In genomic region chr12:108621161-108621560, GRCh38 we compare ENCODE assay signal across 26 cellular contexts. TPM values are rescaled to one million over a fixed set of nuclear protein-coding genes. Genes with fewer than 3 reads are reported as not detected.
DNase-seq lines count a peak whose midpoint lies in the region; ATAC-seq and TF ChIP-seq lines count a peak whose summit lies in the region.
"Had no signal": no experiment of that assay in that cellular context is flagged by ENCODE, and none has a peak within 500 bp of the region (broad histone marks: within the 10 kb centered on the region; RNA-seq: fewer than 3 reads in every experiment).

No MANE protein-coding gene starts in this region.

- H3K4me1 Mint-ChIP-seq in activated CD8-positive, alpha-beta T cell treated with anti-CD3 and anti-CD28 coated beads for 36 hours (ENCODE audit: low read depth): peaks cover 51% of the 10 kb centered on the region
- peaks cover 67% of the 10 kb centered on the region for H3K4me1 Mint-ChIP-seq in activated CD8-positive, alpha-beta T cell treated with anti-CD3 and anti-CD28 coated beads, Interleukin-2, amount 10 ng/mL, durations not matched to agents 7 days and 5 days (ENCODE audit: low read depth)
- peaks cover 44% of the 10 kb centered on the region for H3K4me1 Mint-ChIP-seq in activated T-helper 17 cell treated with anti-CD3 and anti-CD28 coated beads, Interleukin-2, amount 50 U/mL, for 72 hours
- H3K4me1 Mint-ChIP-seq in immature natural killer cell: peaks cover 90 to 97% of the 10 kb centered on the region in 2 donors

- peaks cover 7% of the 10 kb centered on the region for H3K9me3 Mint-ChIP-seq in activated CD8-positive, alpha-beta T cell treated with anti-CD3 and anti-CD28 coated beads for 36 hours
- peaks cover 7% of the 10 kb centered on the region for H3K9me3 Mint-ChIP-seq in activated CD8-positive, alpha-beta T cell treated with anti-CD3 and anti-CD28 coated beads, Interleukin-2, amount 10 ng/mL, durations not matched to agents 7 days and 5 days (ENCODE audit: insufficient read depth)
- H3K9me3 Mint-ChIP-seq in activated T-helper 17 cell treated with anti-CD3 and anti-CD28 coated beads, Interleukin-2, amount 50 U/mL, for 72 hours: no peaks in the 10 kb centered on the region
- peaks cover 0 to 3% (median 0%) of the 10 kb centered on the region in 6 donors for H3K9me3 Mint-ChIP-seq in immature natural killer cell

- no peaks in the 10 kb centered on the region for H3K27me3 Mint-ChIP-seq in activated CD8-positive, alpha-beta T cell treated with anti-CD3 and anti-CD28 coated beads for 36 hours
- H3K27me3 Mint-ChIP-seq in activated CD8-positive, alpha-beta T cell treated with anti-CD3 and anti-CD28 coated beads, Interleukin-2, amount 10 ng/mL, durations not matched to agents 7 days and 5 days (ENCODE audit: low read depth): no peaks in the 10 kb centered on the region
- H3K27me3 Mint-ChIP-seq in activated T-helper 17 cell treated with anti-CD3 and anti-CD28 coated beads, Interleukin-2, amount 50 U/mL, for 72 hours: no peaks in the 10 kb centered on the region
- peaks cover 4 to 9% (median 5%) of the 10 kb centered on the region in 3 donors for H3K27me3 Mint-ChIP-seq in immature natural killer cell (ENCODE audit: low read depth in 3 of 3)

- H3K79me1 ChIP-seq in trophoblast cell (ENCODE audit: low read length): peaks cover 60% of the 10 kb centered on the region

- no peaks in the 10 kb centered on the region for H3K27me3 ChIP-seq in trophoblast cell (ENCODE audit: insufficient read depth, low read length)
- H3K27me3 ChIP-seq: esophagus muscularis mucosa, gastrocnemius medialis had no signal

- peaks cover 3% of the 10 kb centered on the region for H3K79me2 ChIP-seq in trophoblast cell (ENCODE audit: control insufficient read depth, insufficient read depth, low read length, poor library complexity)

- peak overlapping the region; percentile 82 for H3K27ac Mint-ChIP-seq in activated CD8-positive, alpha-beta T cell treated with anti-CD3 and anti-CD28 coated beads for 36 hours
- no peak overlapping the region for H3K27ac Mint-ChIP-seq in activated CD8-positive, alpha-beta T cell treated with anti-CD3 and anti-CD28 coated beads, Interleukin-2, amount 10 ng/mL, durations not matched to agents 7 days and 5 days
- peak overlapping the region; percentile 91 for H3K27ac Mint-ChIP-seq in activated T-helper 17 cell treated with anti-CD3 and anti-CD28 coated beads, Interleukin-2, amount 50 U/mL, for 72 hours
- H3K27ac Mint-ChIP-seq in immature natural killer cell: peak overlapping the region; percentile 89 to 99 (median 99)
- H3K27ac Mint-ChIP-seq: GM23338 had no signal

- intact Hi-C loops in activated CD8-positive, alpha-beta T cell treated with anti-CD3 and anti-CD28 coated beads for 36 hours (cut with micrococcal nuclease): no loop called here

- H3K36me3 ChIP-seq in trophoblast cell (ENCODE audit: control insufficient read depth in 1 of 2, insufficient read depth in 2 of 2, low read length in 2 of 2): peaks cover 0 to 8% of the 10 kb centered on the region in 2 experiments
- H3K36me3 ChIP-seq: gastrocnemius medialis, thoracic aorta had no signal

- TF ChIP-seq CTCF in activated CD8-positive, alpha-beta T cell treated with anti-CD3 and anti-CD28 coated beads for 36 hours (IDR thresholded peaks at IDR 0.05): no peak

- peak overlapping the region; percentile 94 for H2BK120ac ChIP-seq in trophoblast cell (ENCODE audit: insufficient read depth, low read length, poor library complexity)

- peak overlapping the region; percentile 44 for H2BK5ac ChIP-seq in trophoblast cell (ENCODE audit: low read depth, low read length, poor library complexity)

- H3K4me2 ChIP-seq in trophoblast cell (ENCODE audit: low read length): no peak overlapping the region
- H3K4me2 ChIP-seq: GM23338 had no signal

- H3K9me3 ChIP-seq in trophoblast cell (ENCODE audit: insufficient read depth, low read depth, low read length): no peaks in the 10 kb centered on the region
- H3K9me3 ChIP-seq: esophagus muscularis mucosa, gastrocnemius medialis, thoracic aorta had no signal

- no peak overlapping the region for H3K4me3 ChIP-seq in trophoblast cell (ENCODE audit: low read depth, low read length)
- H3K4me3 ChIP-seq: esophagus muscularis mucosa, gastrocnemius medialis, GM23338, K562, lung, thoracic aorta had no signal

- H3K27ac ChIP-seq in trophoblast cell (ENCODE audit: low read depth, low read length): peak overlapping the region; percentile 63
- H3K27ac ChIP-seq: C4-2B, esophagus muscularis mucosa, gastrocnemius medialis, thoracic aorta had no signal

- CTCF ChIA-PET in activated CD8-positive, alpha-beta T cell treated with anti-CD3 and anti-CD28 coated beads for 36 hours (lab: Charles Lee): interaction anchor here (0.9 to 15.6 kb wide), 5 partner anchors 11 to 330 kb away, joined by 3 to 645 read pairs (median 4); partner anchors contain the start of genes ISCU, SART3 and SELPLG
- CTCF ChIA-PET in activated CD8-positive, alpha-beta T cell treated with anti-CD3 and anti-CD28 coated beads, Interleukin-2, amount 10 ng/mL, durations not matched to agents 7 days and 5 days (lab: Charles Lee): interaction anchor here (0.6 to 10.9 kb wide), 3 partner anchors 11 to 105 kb away, joined by 3 to 574 read pairs (median 250); partner anchors contain the start of genes ISCU, SART3 and SELPLG

- no peak overlapping the region for H3K23ac ChIP-seq in trophoblast cell (ENCODE audit: low read length)

- H2AFZ ChIP-seq in trophoblast cell (ENCODE audit: insufficient read depth, low read length, poor library complexity): no peak overlapping the region

- POLR2A ChIA-PET in activated CD8-positive, alpha-beta T cell treated with anti-CD3 and anti-CD28 coated beads for 36 hours (lab: Charles Lee): interaction anchor here (0.6 to 9.6 kb wide), 5 partner anchors 10 to 61 kb away, joined by 3 to 134 read pairs (median 6); partner anchors contain the start of genes ISCU, SART3 and SELPLG
- POLR2A ChIA-PET in activated CD8-positive, alpha-beta T cell treated with anti-CD3 and anti-CD28 coated beads, Interleukin-2, amount 10 ng/mL, durations not matched to agents 7 days and 5 days (lab: Charles Lee): interaction anchor here (1.4 to 10.1 kb wide), 2 partner anchors 11 to 59 kb away, joined by 5 to 115 read pairs; partner anchors contain the start of genes ISCU and SELPLG

- no peak overlapping the region for H3K14ac ChIP-seq in trophoblast cell (ENCODE audit: low read length)

- H2AK5ac ChIP-seq in trophoblast cell (ENCODE audit: low read length): peak overlapping the region; percentile 11

- no CpG with 5 or more reads among the region's 3 CpGs for WGBS in trophoblast cell (ENCODE audit: extremely low coverage, insufficient coverage, insufficient read length)

- peak overlapping the region; percentile 64 for H3K4ac ChIP-seq in trophoblast cell (ENCODE audit: low read depth, low read length)

- DNase-seq in activated CD8-positive, alpha-beta T cell treated with anti-CD3 and anti-CD28 coated beads for 36 hours: no peak
- DNase-seq in activated CD8-positive, alpha-beta T cell treated with anti-CD3 and anti-CD28 coated beads, Interleukin-2, amount 10 ng/mL, durations not matched to agents 7 days and 5 days: no peak
- DNase-seq in immature natural killer cell (no peak), trophoblast cell (no peak), GF-D8 (lab: John Stamatoyannopoulos, UW) (no peak), SKM-1 treated with dmso at 0.1 percent for 144 hours (lab: John Stamatoyannopoulos, UW; ENCODE audit: unreplicated experiment) (no peak)
- DNase-seq: aorta; caudate nucleus; DMS53; effector CD4-positive, alpha-beta T cell; gastrocnemius medialis; NCI-H146; NCI-H774; SW 1271 had no signal

- H3K36me3 Mint-ChIP-seq in activated CD8-positive, alpha-beta T cell treated with anti-CD3 and anti-CD28 coated beads for 36 hours (ENCODE audit: low read depth): peaks cover 57% of the 10 kb centered on the region
- H3K36me3 Mint-ChIP-seq in activated CD8-positive, alpha-beta T cell treated with anti-CD3 and anti-CD28 coated beads, Interleukin-2, amount 10 ng/mL, durations not matched to agents 7 days and 5 days (ENCODE audit: low read depth): peaks cover 87% of the 10 kb centered on the region
- peaks cover 81% of the 10 kb centered on the region for H3K36me3 Mint-ChIP-seq in activated T-helper 17 cell treated with anti-CD3 and anti-CD28 coated beads, Interleukin-2, amount 50 U/mL, for 72 hours (ENCODE audit: low read depth)
- H3K36me3 Mint-ChIP-seq in immature natural killer cell: peaks cover 34 to 58% (median 35%) of the 10 kb centered on the region in 3 donors

- peak overlapping the region; percentile 18 for H4K8ac ChIP-seq in trophoblast cell (ENCODE audit: low read depth, low read length)

- ATAC-seq in activated CD8-positive, alpha-beta T cell treated with anti-CD3 and anti-CD28 coated beads for 36 hours: no peak
- ATAC-seq in activated CD8-positive, alpha-beta T cell treated with anti-CD3 and anti-CD28 coated beads, Interleukin-2, amount 10 ng/mL, durations not matched to agents 7 days and 5 days: no peak
- no peak for ATAC-seq in activated T-helper 17 cell treated with anti-CD3 and anti-CD28 coated beads, Interleukin-2, amount 50 U/mL, for 72 hours (replicated peaks)
- no peak for ATAC-seq in GM19395 (IDR thresholded peaks at IDR 0.05; ENCODE audit: unreplicated experiment)
- ATAC-seq: gastrocnemius medialis, GM23338, K562 had no signal

- H2BK12ac ChIP-seq in trophoblast cell (ENCODE audit: low read length): peak overlapping the region; percentile 46

- no peak overlapping the region for H3K9ac ChIP-seq in trophoblast cell (ENCODE audit: low read length)

- H3K4me1 ChIP-seq in trophoblast cell (ENCODE audit: control insufficient read depth in 1 of 2, insufficient read depth in 2 of 2, low read length in 2 of 2): peaks cover 34 to 46% of the 10 kb centered on the region in 2 experiments
- H3K4me1 ChIP-seq: gastrocnemius medialis had no signal

- no peak overlapping the region for H3K4me3 Mint-ChIP-seq in activated CD8-positive, alpha-beta T cell treated with anti-CD3 and anti-CD28 coated beads for 36 hours
- H3K4me3 Mint-ChIP-seq in activated CD8-positive, alpha-beta T cell treated with anti-CD3 and anti-CD28 coated beads, Interleukin-2, amount 10 ng/mL, durations not matched to agents 7 days and 5 days: no peak overlapping the region
- no peak overlapping the region for H3K4me3 Mint-ChIP-seq in activated T-helper 17 cell treated with anti-CD3 and anti-CD28 coated beads, Interleukin-2, amount 50 U/mL, for 72 hours
- H3K4me3 Mint-ChIP-seq in immature natural killer cell: peak overlapping the region in 1 of 5 donors; percentile 12
- H3K4me3 Mint-ChIP-seq: GM23338 had no signal

- H3K18ac ChIP-seq in trophoblast cell (ENCODE audit: low read length): peak overlapping the region; percentile 12

- H4K12ac ChIP-seq in trophoblast cell (ENCODE audit: low read depth, low read length): no peak overlapping the region

- H4K91ac ChIP-seq in trophoblast cell (ENCODE audit: low read depth, low read length): peak overlapping the region; percentile 68

RNA-seq across cellular contexts. Expression of gene SELPLG, which starts 12.5 kb away (rescaled TPM):
- 10 to 100 TPM; 22.1 to 23.8 TPM for total RNA-seq in activated CD8-positive, alpha-beta T cell treated with anti-CD3 and anti-CD28 coated beads for 36 hours
- total RNA-seq in activated CD8-positive, alpha-beta T cell treated with anti-CD3 and anti-CD28 coated beads, Interleukin-2, amount 10 ng/mL, durations not matched to agents 7 days and 5 days: 100 to 1,000 TPM; 144 to 150 TPM
- total RNA-seq in activated T-helper 17 cell treated with anti-CD3 and anti-CD28 coated beads, Interleukin-2, amount 50 U/mL, for 72 hours: 10 to 100 TPM; 79.7 to 89.1 TPM
- polyA plus RNA-seq in immature natural killer cell: 100 to 1,000 TPM; 429 to 815 (median 508) TPM
- polyA plus RNA-seq in trophoblast cell (2013): 3.6 and 3.7 TPM in 2 replicates

RNA-seq across cellular contexts. Expression of gene TMEM119, which starts 23.3 kb away (rescaled TPM):
- total RNA-seq in activated CD8-positive, alpha-beta T cell treated with anti-CD3 and anti-CD28 coated beads for 36 hours: not detected
- total RNA-seq in activated CD8-positive, alpha-beta T cell treated with anti-CD3 and anti-CD28 coated beads, Interleukin-2, amount 10 ng/mL, durations not matched to agents 7 days and 5 days: not detected
- under 1 TPM; 0.24 to 0.71 TPM for total RNA-seq in activated T-helper 17 cell treated with anti-CD3 and anti-CD28 coated beads, Interleukin-2, amount 50 U/mL, for 72 hours
- under 1 TPM in 1 of 3 donors, not detected in 2; 0.47 TPM for polyA plus RNA-seq in immature natural killer cell
- polyA plus RNA-seq in trophoblast cell (2013): 16.8 and 19.9 TPM in 2 replicates
- total RNA-seq: A673; activated CD8-positive, alpha-beta memory T cell treated with anti-CD3 and anti-CD28 coated beads for 36 hours; OCI-LY7 had no signal
- polyA plus RNA-seq: K562, keratinocyte had no signal

RNA-seq across cellular contexts. Expression of gene ISCU, which starts 58.8 kb away (rescaled TPM):
- 10 to 100 TPM; 69.4 to 70.5 TPM for total RNA-seq in activated CD8-positive, alpha-beta T cell treated with anti-CD3 and anti-CD28 coated beads for 36 hours
- total RNA-seq in activated CD8-positive, alpha-beta T cell treated with anti-CD3 and anti-CD28 coated beads, Interleukin-2, amount 10 ng/mL, durations not matched to agents 7 days and 5 days: 10 to 100 TPM; 58.5 to 59.5 TPM
- total RNA-seq in activated T-helper 17 cell treated with anti-CD3 and anti-CD28 coated beads, Interleukin-2, amount 50 U/mL, for 72 hours: 10 to 100 TPM; 93.3 to 98.7 TPM
- 100 to 1,000 TPM; 159 to 211 (median 178) TPM for polyA plus RNA-seq in immature natural killer cell
- 154 and 158 TPM in 2 replicates for polyA plus RNA-seq in trophoblast cell (2013)
